Comparison of ENCODE assay signal across 23 cellular contexts in genomic region chr18:12943200-12943599, GRCh38.
"Had no signal": no experiment of that assay in that cellular context is flagged by ENCODE, and none has a peak within 500 bp of the region (broad histone marks: within the 10 kb centered on the region; RNA-seq: fewer than 3 reads in every experiment).

No MANE protein-coding gene starts in this region.

- H3K27ac Mint-ChIP-seq: activated CD4-positive, alpha-beta memory T cell treated with anti-CD3 and anti-CD28 coated beads, Interleukin-2, amount 10 ng/mL, durations not matched to agents 7 days and 5 days; activated naive CD4-positive, alpha-beta T cell treated with anti-CD3 and anti-CD28 coated beads for 36 hours; activated T-cell treated with anti-CD3 and anti-CD28 coated beads, Interleukin-2, amount 50 U/mL, for 24 hours; brain; natural killer cell; stimulated activated effector memory CD8-positive, alpha-beta T cell treated with anti-CD3 and anti-CD28 coated beads, Interleukin-12 subunit alpha, Interleukin-12 subunit beta, amount 100 ng/mL, for 72 hours; T-helper 2 cell treated with Interferon-gamma antibody and Interleukin-4, amounts not matched to agents 5 μg/mL and 100 μg/mL, for 36 hours; WTC11 had no signal

- H3K27me3 Mint-ChIP-seq: activated CD4-positive, alpha-beta memory T cell treated with anti-CD3 and anti-CD28 coated beads, Interleukin-2, amount 10 ng/mL, durations not matched to agents 7 days and 5 days; activated T-cell treated with anti-CD3 and anti-CD28 coated beads, Interleukin-2, amount 50 U/mL, for 24 hours had no signal

- DNase-seq: activated CD4-positive, alpha-beta memory T cell treated with anti-CD3 and anti-CD28 coated beads, Interleukin-2, amount 10 ng/mL, durations not matched to agents 7 days and 5 days; activated CD4-positive, alpha-beta T cell treated with anti-CD3 and anti-CD28 coated beads for 4 hours; activated naive CD4-positive, alpha-beta T cell treated with anti-CD3 and anti-CD28 coated beads for 36 hours; activated T-cell treated with anti-CD3 and anti-CD28 coated beads, Interleukin-2, amount 50 U/mL, for 24 hours; caudate nucleus; dorsolateral prefrontal cortex; foreskin keratinocyte; glutamatergic neuron; hippocampal formation; lower lobe of right lung; natural killer cell; right lobe of liver; small intestine; stimulated activated CD4-positive, alpha-beta T cell treated with anti-CD3 and anti-CD28 coated beads, Interleukin-4, amount 100 ng/mL, for 24 hours; stomach; trophoblast cell had no signal

- H3K9me3 ChIP-seq: lower lobe of right lung, neutrophil, right lobe of liver, stomach had no signal

- ATAC-seq: foreskin keratinocyte; lower lobe of right lung; natural killer cell; right lobe of liver; stimulated activated effector memory CD8-positive, alpha-beta T cell treated with anti-CD3 and anti-CD28 coated beads, Interleukin-12 subunit alpha, Interleukin-12 subunit beta, amount 100 ng/mL, for 72 hours; WTC11 had no signal

- H3K4me3 Mint-ChIP-seq: activated CD4-positive, alpha-beta memory T cell treated with anti-CD3 and anti-CD28 coated beads, Interleukin-2, amount 10 ng/mL, durations not matched to agents 7 days and 5 days; activated naive CD4-positive, alpha-beta T cell treated with anti-CD3 and anti-CD28 coated beads for 36 hours; activated T-cell treated with anti-CD3 and anti-CD28 coated beads, Interleukin-2, amount 50 U/mL, for 24 hours; stimulated activated effector memory CD8-positive, alpha-beta T cell treated with anti-CD3 and anti-CD28 coated beads, Interleukin-12 subunit alpha, Interleukin-12 subunit beta, amount 100 ng/mL, for 72 hours; T-helper 2 cell treated with Interferon-gamma antibody and Interleukin-4, amounts not matched to agents 5 μg/mL and 100 μg/mL, for 36 hours; WTC11 had no signal

- H3K9me3 Mint-ChIP-seq: activated CD4-positive, alpha-beta memory T cell treated with anti-CD3 and anti-CD28 coated beads, Interleukin-2, amount 10 ng/mL, durations not matched to agents 7 days and 5 days; activated naive CD4-positive, alpha-beta T cell treated with anti-CD3 and anti-CD28 coated beads for 36 hours; activated T-cell treated with anti-CD3 and anti-CD28 coated beads, Interleukin-2, amount 50 U/mL, for 24 hours; natural killer cell; stimulated activated effector memory CD8-positive, alpha-beta T cell treated with anti-CD3 and anti-CD28 coated beads, Interleukin-12 subunit alpha, Interleukin-12 subunit beta, amount 100 ng/mL, for 72 hours; T-helper 2 cell treated with Interferon-gamma antibody and Interleukin-4, amounts not matched to agents 5 μg/mL and 100 μg/mL, for 36 hours; WTC11 had no signal

- H3K4me3 ChIP-seq: dorsolateral prefrontal cortex, lower lobe of right lung, right lobe of liver, stomach had no signal

- H3K27ac ChIP-seq: dorsolateral prefrontal cortex, epithelial cell of prostate, foreskin keratinocyte, lower lobe of right lung, neutrophil, parathyroid adenoma, right lobe of liver, stomach had no signal

- H3K36me3 Mint-ChIP-seq: brain, natural killer cell, WTC11 had no signal

- H3K36me3 ChIP-seq: lower lobe of right lung, neutrophil, right lobe of liver, stomach had no signal
